12 cellular contexts compared by ENCODE assay signal in the genomic region with DNA sequence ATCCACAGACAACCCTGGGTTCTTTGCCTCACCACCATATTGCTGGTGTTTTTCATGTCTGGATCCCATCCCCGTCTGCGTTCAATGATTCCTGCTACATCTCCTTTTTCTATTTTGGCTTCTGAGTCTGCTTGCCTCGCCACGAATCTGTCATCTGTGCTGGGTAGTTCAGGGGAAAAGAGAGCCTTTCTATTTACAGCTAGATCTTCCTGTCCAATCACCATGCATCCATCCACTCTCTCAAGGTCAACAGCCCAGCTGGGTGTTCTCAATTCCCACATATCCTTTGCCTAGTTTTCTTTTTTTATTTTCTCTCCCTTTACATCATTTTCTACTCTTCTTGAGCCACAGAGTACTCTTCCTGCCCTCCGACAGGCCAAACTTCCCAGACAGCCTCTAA.
DNase-seq lines count a peak whose midpoint lies in the region; ATAC-seq and TF ChIP-seq lines count a peak whose summit lies in the region.
"Had no signal": no experiment of that assay in that cellular context is flagged by ENCODE, and none has a peak within 500 bp of the region (broad histone marks: within the 10 kb centered on the region; RNA-seq: fewer than 3 reads in every experiment).

No MANE protein-coding gene starts in this region.

- no peak overlapping the region for H3K27ac Mint-ChIP-seq in naive thymus-derived CD8-positive, alpha-beta T cell
- H3K27ac Mint-ChIP-seq: B cell; CD4-positive, CD25-positive, alpha-beta regulatory T cell; IgD-negative memory B cell had no signal

- H3K4me3 Mint-ChIP-seq in naive thymus-derived CD8-positive, alpha-beta T cell, result no peak overlapping the region
- H3K4me3 Mint-ChIP-seq: B cell; CD4-positive, CD25-positive, alpha-beta regulatory T cell; IgD-negative memory B cell had no signal

- H3K27me3 ChIP-seq in adrenal gland (no peaks in the 10 kb centered on the region), gastroesophageal sphincter (no peaks in the 10 kb centered on the region), sigmoid colon (no peaks in the 10 kb centered on the region)

- no peaks in the 10 kb centered on the region for H3K4me1 Mint-ChIP-seq in naive thymus-derived CD8-positive, alpha-beta T cell
- H3K4me1 Mint-ChIP-seq: B cell; CD4-positive, CD25-positive, alpha-beta regulatory T cell had no signal

- WGBS in adrenal gland, 4 donors, result 31 to 44% (median 42%) methylated on average over 5 of the region's 5 CpGs
- WGBS in gastroesophageal sphincter (ENCODE audit: low coverage in 1 of 2), 2 donors, result 23 to 31% methylated on average over 2 to 5 of the region's 5 CpGs
- WGBS in sigmoid colon, 2 donors, result 67 to 74% methylated on average over 5 of the region's 5 CpGs

- H3K9me3 Mint-ChIP-seq in naive thymus-derived CD8-positive, alpha-beta T cell, result peaks cover 0 to 8% (median 0%) of the 10 kb centered on the region in 9 donors
- H3K9me3 Mint-ChIP-seq: IgD-negative memory B cell had no signal

- H3K36me3 Mint-ChIP-seq in naive thymus-derived CD8-positive, alpha-beta T cell, result peaks cover 0 to 6% (median 3%) of the 10 kb centered on the region in 3 donors
- H3K36me3 Mint-ChIP-seq: IgD-negative memory B cell had no signal

- no peak overlapping the region for H3K4me3 ChIP-seq in adrenal gland
- H3K4me3 ChIP-seq in gastroesophageal sphincter, result no peak overlapping the region
- H3K4me3 ChIP-seq in sigmoid colon, result no peak overlapping the region

- POLR2A ChIA-PET in naive thymus-derived CD8-positive, alpha-beta T cell (lab: Charles Lee), result no interaction called here

- H3K36me3 ChIP-seq in adrenal gland (replicated peaks in 1 of 2), result no peaks in the 10 kb centered on the region
- peaks cover 0 to 7% of the 10 kb centered on the region in 2 donors for H3K36me3 ChIP-seq in gastroesophageal sphincter
- H3K36me3 ChIP-seq in sigmoid colon, result no peaks in the 10 kb centered on the region

- H3K27ac ChIP-seq in adrenal gland (no peak overlapping the region), gastroesophageal sphincter (no peak overlapping the region), sigmoid colon (no peak overlapping the region)

- H3K4me1 ChIP-seq in adrenal gland (replicated peaks in 1 of 2) (peaks cover 0 to 10% of the 10 kb centered on the region in 2 donors), gastroesophageal sphincter (peaks cover 0 to 16% (median 0%) of the 10 kb centered on the region in 3 donors), sigmoid colon (no peaks in the 10 kb centered on the region)

- TF ChIP-seq EP300 in gastroesophageal sphincter (IDR thresholded peaks at IDR 0.05) (no peak), sigmoid colon (IDR thresholded peaks at IDR 0.05) (no peak)

- peaks cover 0 to 10% (median 2%) of the 10 kb centered on the region in 5 donors for H3K27me3 Mint-ChIP-seq in naive thymus-derived CD8-positive, alpha-beta T cell
- H3K27me3 Mint-ChIP-seq: CD4-positive, CD25-positive, alpha-beta regulatory T cell had no signal

- DNase-seq in Ammon's horn (ENCODE audit: low spot score) (peak; percentile 48), adrenal gland (peak in 6 of 7 donors; percentile 18 to 66 (median 30)), sigmoid colon (peak; percentile 48), DMS153 treated with DMSO at 0.1 percent for 48 hours (lab: John Stamatoyannopoulos, UW; ENCODE audit: unreplicated experiment) (no peak)
- no peak for DNase-seq in naive thymus-derived CD8-positive, alpha-beta T cell
- DNase-seq: NCI-H2107, SIG-M5 had no signal

- no peak for TF ChIP-seq POLR2A in adrenal gland (IDR thresholded peaks at IDR 0.05)
- TF ChIP-seq POLR2A in gastroesophageal sphincter (IDR thresholded peaks at IDR 0.05), result no peak
- TF ChIP-seq POLR2A in sigmoid colon (IDR thresholded peaks at IDR 0.05), result no peak

- intact Hi-C loops in adrenal gland (cut with DNase I), result loop anchor here in 1 of 2 donors (5.0 kb wide), 2 partner anchors 81 to 96 kb away; no protein-coding TSS in a partner anchor
- intact Hi-C loops in sigmoid colon (cut with DNase I), result no loop called here

- peak; percentile 44 for ATAC-seq in gastroesophageal sphincter
- no peak for ATAC-seq in naive thymus-derived CD8-positive, alpha-beta T cell
- ATAC-seq in GM21576 (IDR thresholded peaks at IDR 0.05; ENCODE audit: unreplicated experiment), result no peak

- H3K9me3 ChIP-seq in adrenal gland (replicated peaks in 1 of 3) (no peaks in the 10 kb centered on the region), gastroesophageal sphincter (no peaks in the 10 kb centered on the region), sigmoid colon (no peaks in the 10 kb centered on the region)

- TF ChIP-seq CTCF in adrenal gland (IDR thresholded peaks at IDR 0.05) (no peak), gastroesophageal sphincter (IDR thresholded peaks at IDR 0.05) (no peak), sigmoid colon (IDR thresholded peaks at IDR 0.05) (no peak)

Comparison
In these comparisons a context has a peak if more than half of its experiments do, and no peak if none do; other contexts are left out.
1. DNase-seq: peak in Ammon's horn (single experiment), adrenal gland (6 of 7) and sigmoid colon (single experiment); none in DMS153 treated with DMSO at 0.1 percent for 48 hours (single experiment) and naive thymus-derived CD8-positive, alpha-beta T cell (0 of 10).